18 cellular contexts compared by ENCODE assay signal in genomic region chr14:59098377-59098776, GRCh38.
DNase-seq lines count a peak whose midpoint lies in the region; ATAC-seq, FAIRE-seq and TF ChIP-seq lines count a peak whose summit lies in the region.
"Had no signal": no experiment of that assay in that cellular context is flagged by ENCODE, and none has a peak within 500 bp of the region (broad histone marks: within the 10 kb centered on the region; RNA-seq: fewer than 3 reads in every experiment).

No MANE protein-coding gene starts in this region.

- FAIRE-seq in A549 (lab: Jason Lieb, UNC), result no peak
- FAIRE-seq: A204.1, K562, small intestine had no signal

- TF ChIP-seq CTCF in A549 (IDR thresholded peaks at IDR 0.05), result no peak
- TF ChIP-seq CTCF in suprapubic skin (IDR thresholded peaks at IDR 0.05), result no peak

- CTCF ChIA-PET in A549 (lab: Yijun Ruan, JAX), result no interaction called here

- no peaks in the 10 kb centered on the region for H3K27me3 ChIP-seq in suprapubic skin
- H3K27me3 ChIP-seq: body of pancreas had no signal

- H3K4me2 ChIP-seq in A549, result peak overlapping the region; percentile 60

- TF ChIP-seq EP300 in A549 (IDR thresholded peaks at IDR 0.05) (peak; percentile 33 to 52; a peak in 2 of 5 replicates), suprapubic skin (IDR thresholded peaks at IDR 0.05) (no peak)

- H3K4me1 ChIP-seq in A549 (peaks cover 22% of the 10 kb centered on the region), suprapubic skin (peaks cover 3% of the 10 kb centered on the region)
- H3K4me1 ChIP-seq: body of pancreas, heart right ventricle, left lung had no signal

- WGBS in A549 (ENCODE audit: missing lambda C conversion rate), result 4% methylated on average over 4 of the region's 4 CpGs
- 80% methylated on average over 4 of the region's 4 CpGs for WGBS in suprapubic skin

- H3K9me3 ChIP-seq in A549, result no peaks in the 10 kb centered on the region
- no peaks in the 10 kb centered on the region for H3K9me3 ChIP-seq in suprapubic skin
- H3K9me3 ChIP-seq: body of pancreas, heart right ventricle, left lung had no signal

- POLR2A ChIA-PET in A549 (lab: Yijun Ruan, JAX), result no interaction called here

- no peak for TF ChIP-seq RAD21 in A549 (conservative IDR thresholded peaks at IDR 0.05 in 1 of 2, IDR thresholded peaks at IDR 0.05 in 1 of 2)

- TF ChIP-seq POLR2A in A549 (IDR thresholded peaks at IDR 0.05; ENCODE audit: low read length) (no peak), suprapubic skin (IDR thresholded peaks at IDR 0.05) (no peak)

- H3K4me3 ChIP-seq in A549 (no peak overlapping the region), suprapubic skin (no peak overlapping the region)
- H3K4me3 ChIP-seq: body of pancreas, heart right ventricle, K562, left lung had no signal

- no peaks in the 10 kb centered on the region for H3K36me3 ChIP-seq in suprapubic skin
- H3K36me3 ChIP-seq: heart right ventricle, left lung had no signal

- peak overlapping the region; percentile 56 to 73 for H3K27ac ChIP-seq in A549
- no peak overlapping the region for H3K27ac ChIP-seq in suprapubic skin
- H3K27ac ChIP-seq: body of pancreas, heart right ventricle, left lung had no signal

- peak; percentile 97 to 98 for ATAC-seq in A549
- ATAC-seq in esophagus mucosa, result no peak
- ATAC-seq: body of pancreas; effector memory CD8-positive, alpha-beta T cell; heart right ventricle; K562; left lung had no signal

- DNase-seq in A549 (ENCODE audit: low read depth in 1 of 2, low spot score in 1 of 2) (peak; percentile 26 to 85), HPDE6-E6E7 (ENCODE audit: extremely low spot score) (peak; percentile 61), amniotic epithelial cell (ENCODE audit: low read depth) (peak; percentile 99), hepatic stellate cell (ENCODE audit: low spot score) (peak; percentile 58), NCI-H82 (lab: John Stamatoyannopoulos, UW) (no peak), suprapubic skin (ENCODE audit: low spot score in 2 of 2) (no peak), anterior cingulate cortex (lab: John Stamatoyannopoulos, UW) (no peak)
- DNase-seq: body of pancreas; effector memory CD8-positive, alpha-beta T cell; heart right ventricle; left lung; NCI-H1436; NCI-H524; RPMI8226; small intestine had no signal

TF ChIP-seq in A549, 52 proteins besides CTCF, POLR2A, EP300 and RAD21:
- peak; percentile 39 for TF ChIP-seq JUNB (IDR thresholded peaks at IDR 0.05)
- TF ChIP-seq FOSL2 (IDR thresholded peaks at IDR 0.05), result 0 out of 2 replicates have a peak, but pooled peaks have one; percentile 37
- TF ChIP-seq FOSL2 (CRISPR knock-in tag; IDR thresholded peaks at IDR 0.05), result peak; percentile 83
- peak; percentile 44; the same call in 1 of the 2 replicates for TF ChIP-seq GATA3 (IDR thresholded peaks at IDR 0.05; ENCODE audit: borderline replicate concordance)
- TF ChIP-seq PHF8 (IDR thresholded peaks at IDR 0.05; ENCODE audit: borderline replicate concordance, low read depth), result no peak
- TF ChIP-seq CEBPB (IDR thresholded peaks at IDR 0.05), result peak; percentile 23 to 51; a peak in 1 of 4 replicates
- no peak for TF ChIP-seq HES2 (IDR thresholded peaks at IDR 0.05)
- TF ChIP-seq ZC3H11A (IDR thresholded peaks at IDR 0.05), result no peak
- 0 out of 5 replicates have a peak, but pooled peaks of 1 of the 2 experiments have one; percentile 24 for TF ChIP-seq JUN (IDR thresholded peaks at IDR 0.05)

Comparison
In these comparisons a context has a peak if more than half of its experiments do, and no peak if none do; other contexts are left out.
1. DNase-seq: peak in A549 (2 of 2), HPDE6-E6E7 (single experiment), amniotic epithelial cell (single experiment) and hepatic stellate cell (single experiment); none in NCI-H82 (single experiment), suprapubic skin (0 of 2) and anterior cingulate cortex (0 of 58).